25 cellular contexts compared by ENCODE assay signal in genomic region chr17:50636804-50637195, GRCh38. TPM values are rescaled to one million over a fixed set of nuclear protein-coding genes. Genes with fewer than 3 reads are reported as not detected.
DNase-seq lines count a peak whose midpoint lies in the region; ATAC-seq, FAIRE-seq and TF ChIP-seq lines count a peak whose summit lies in the region.
"Had no signal": no experiment of that assay in that cellular context is flagged by ENCODE, and none has a peak within 500 bp of the region (broad histone marks: within the 10 kb centered on the region; RNA-seq: fewer than 3 reads in every experiment).

No MANE protein-coding gene starts in this region.

- 0 out of 4 replicates have a peak overlapping the region, but pooled peaks of 1 of the 2 experiments have one; percentile 72 for H3K4me3 ChIP-seq in HCT116 (replicated peaks in 1 of 2; ENCODE audit: low read depth in 1 of 2, low read length in 2 of 2)
- H3K4me3 ChIP-seq in kidney (ENCODE audit: low read length in 2 of 2), result no peak overlapping the region
- no peak overlapping the region for H3K4me3 ChIP-seq in transverse colon
- H3K4me3 ChIP-seq in tibial artery, result no peak overlapping the region
- H3K4me3 ChIP-seq: lung, testis had no signal

- H3K27me3 ChIP-seq in HCT116 (ENCODE audit: insufficient read depth, low read length), result no peaks in the 10 kb centered on the region
- H3K27me3 ChIP-seq in transverse colon, result peaks cover 17% of the 10 kb centered on the region
- no peaks in the 10 kb centered on the region for H3K27me3 ChIP-seq in tibial artery
- H3K27me3 ChIP-seq: testis had no signal

- TF ChIP-seq POLR2A in HCT116 (IDR thresholded peaks at IDR 0.05; ENCODE audit: borderline replicate concordance, extremely low read depth, insufficient read depth, insufficient read length), result no peak
- no peak for TF ChIP-seq POLR2A in transverse colon (IDR thresholded peaks at IDR 0.05)

- H3K9me3 ChIP-seq in HCT116 (ENCODE audit: control insufficient read depth in 1 of 2, insufficient read depth in 1 of 2, low read depth in 1 of 2, low read length in 2 of 2), result no peaks in the 10 kb centered on the region
- no peaks in the 10 kb centered on the region for H3K9me3 ChIP-seq in kidney (ENCODE audit: control insufficient read depth in 1 of 2, low read length in 2 of 2)
- no peaks in the 10 kb centered on the region for H3K9me3 ChIP-seq in transverse colon
- no peaks in the 10 kb centered on the region for H3K9me3 ChIP-seq in tibial artery
- H3K9me3 ChIP-seq: testis had no signal

- intact Hi-C loops in HCT116 (cut with micrococcal nuclease), result loop anchor here (10.0 kb wide), 1 partner anchor 228 kb away; the partner anchor contains the start of gene TOB1
- intact Hi-C loops in kidney (cut with DNase I), result loop anchor here (10.0 kb wide), 1 partner anchor 48 kb away; no protein-coding TSS in a partner anchor
- intact Hi-C loops in transverse colon (cut with DNase I; ENCODE audit: low total_unique reads), result no loop called here
- intact Hi-C loops in tibial artery (cut with DNase I; ENCODE audit: low total_unique reads), result loop anchor here (10.0 kb wide), 1 partner anchor 48 kb away; no protein-coding TSS in a partner anchor

- POLR2A ChIA-PET in HCT116 (lab: Charles Lee), result interaction anchor here (0.6 to 5.3 kb wide), 5 partner anchors 9 to 48 kb away, joined by 3 to 59 read pairs (median 6); no protein-coding TSS in a partner anchor

- in situ Hi-C loops in transverse colon (cut with MboI; ENCODE audit: low pct_ligation_motif_present in 1 of 4, low pct_unique_long_range_greater_than_20kb in 1 of 4, low sequenced_read_pairs in 3 of 4), result loop anchor here in 2 of 4 donors (10.0 kb wide), 2 partner anchors 58 to 82 kb away; no protein-coding TSS in a partner anchor

- H4K20me1 ChIP-seq in HCT116 (ENCODE audit: insufficient read depth), result no peaks in the 10 kb centered on the region

- no peak overlapping the region for H2AFZ ChIP-seq in HCT116 (ENCODE audit: low read depth, low read length, poor library complexity, severe bottlenecking)

- BruUV-seq in HCT116 (replicated peaks; lab: Mats Ljungman, UMichigan), result no TSS peak

- peak overlapping the region; percentile 95 for H3K27ac ChIP-seq in HCT116 (ENCODE audit: low read depth, low read length)
- H3K27ac ChIP-seq in VCaP, result peak overlapping the region; percentile 86; the same call in 1 of the 2 replicates
- H3K27ac ChIP-seq in kidney (ENCODE audit: low read depth in 2 of 2, low read length in 2 of 2), result no peak overlapping the region
- peak overlapping the region; percentile 85 to 92 (median 90) for H3K27ac ChIP-seq in transverse colon
- H3K27ac ChIP-seq in tibial artery, result no peak overlapping the region
- H3K27ac ChIP-seq: testis had no signal

- ATAC-seq in HCT116, result no peak

- H3K4me1 ChIP-seq in HCT116 (ENCODE audit: control insufficient read depth in 1 of 2, insufficient read depth in 2 of 2, low read length in 2 of 2), result peaks cover 70 to 95% of the 10 kb centered on the region in 2 experiments
- H3K4me1 ChIP-seq in kidney (ENCODE audit: control insufficient read depth in 1 of 2, insufficient read depth in 1 of 2, low read depth in 1 of 2, low read length in 2 of 2), result peaks cover 17 to 30% of the 10 kb centered on the region in 2 donors
- peaks cover 20 to 74% (median 55%) of the 10 kb centered on the region in 4 donors for H3K4me1 ChIP-seq in transverse colon
- peaks cover 0 to 75% (median 60%) of the 10 kb centered on the region in 4 donors for H3K4me1 ChIP-seq in tibial artery

- CTCF ChIA-PET in HCT116 (lab: Charles Lee), result interaction anchor here (3.0 to 5.1 kb wide), 3 partner anchors 9 to 24 kb away, joined by 12 to 34 read pairs (median 25); no protein-coding TSS in a partner anchor

- DNase-seq in HCT116 (ENCODE audit: low read depth, low spot score), result no peak
- DNase-seq in kidney, result peak; percentile 65
- no peak for DNase-seq in transverse colon
- DNase-seq in Ammon's horn (ENCODE audit: low spot score), result no peak
- DNase-seq in tibial artery, result no peak
- no peak for DNase-seq in NCI-H1417 treated with DMSO at 0.1 percent for 48 hours (lab: John Stamatoyannopoulos, UW)
- DNase-seq: activated CD8-positive, alpha-beta memory T cell treated with anti-CD3 and anti-CD28 coated beads for 24 hours; activated gamma-delta T cell treated with Interleukin-2 at 50 U/mL for 16 hours; activated T-cell treated with anti-CD3 and anti-CD28 coated beads, Interleukin-2, amount 50 U/mL, for 24 hours; amniotic stem cell; COR-L47; DMS79 treated with DMSO at 0.1 percent for 48 hours; endodermal cell; NCI-H1417; nucleus accumbens; stimulated activated CD4-positive, alpha-beta T cell treated with anti-CD3 and anti-CD28 coated beads, Interleukin-2, amount 100 ng/mL, for 48 hours; stimulated activated naive CD4-positive, alpha-beta T cell; testis had no signal

- no peak for TF ChIP-seq EP300 in transverse colon (IDR thresholded peaks at IDR 0.05; ENCODE audit: low read depth)

- 80% methylated on average over 7 of the region's 7 CpGs; no CpG with 5 or more reads in 1 of the 2 donors for WGBS in transverse colon (ENCODE audit: low coverage in 1 of 2), 2 donors

- no peak for FAIRE-seq in kidney (lab: Jason Lieb, UNC)
- FAIRE-seq: bronchial epithelial cell, colon, islet of Langerhans had no signal

- TF ChIP-seq CTCF in HCT116 (IDR thresholded peaks at IDR 0.05 in 2 of 3, conservative IDR thresholded peaks at IDR 0.05 in 1 of 3; ENCODE audit: borderline replicate concordance in 1 of 3, insufficient read depth in 1 of 3, low read depth in 2 of 3, low read length in 2 of 3) (no peak), VCaP (conservative IDR thresholded peaks at IDR 0.05) (no peak), kidney (IDR thresholded peaks at IDR 0.05; ENCODE audit: borderline replicate concordance, extremely low read depth, insufficient read depth) (no peak), transverse colon (IDR thresholded peaks at IDR 0.05) (no peak), tibial artery (IDR thresholded peaks at IDR 0.05) (no peak)

- H3K9ac ChIP-seq in HCT116 (ENCODE audit: low read length) (peak overlapping the region; percentile 81), kidney (ENCODE audit: low read length in 2 of 2) (no peak overlapping the region)

- H3K9me2 ChIP-seq in HCT116 (ENCODE audit: insufficient read depth), result no peaks in the 10 kb centered on the region

- H3K79me2 ChIP-seq in HCT116 (ENCODE audit: insufficient read depth, low read length), result peaks cover 38% of the 10 kb centered on the region

- H3K36me3 ChIP-seq in HCT116 (ENCODE audit: control insufficient read depth in 1 of 2, insufficient read depth in 2 of 2, low read length in 2 of 2) (no peaks in the 10 kb centered on the region), kidney (ENCODE audit: control insufficient read depth in 1 of 2, insufficient read depth in 2 of 2, low read length in 2 of 2) (no peaks in the 10 kb centered on the region), transverse colon (no peaks in the 10 kb centered on the region), tibial artery (no peaks in the 10 kb centered on the region)

- no peak for TF ChIP-seq RAD21 in HCT116 (IDR thresholded peaks at IDR 0.05; ENCODE audit: low read depth)

- H3K4me2 ChIP-seq in HCT116 (ENCODE audit: low read length), result peak overlapping the region; percentile 87

- RAD21 ChIA-PET in HCT116 (lab: Charles Lee; ENCODE audit: low non-redundant PET in 1 of 2, low total read pairs in 2 of 2, uncharacterized antibody in 2 of 2, unreplicated experiment in 2 of 2), result no interaction called here

TF ChIP-seq in HCT116, 20 proteins besides CTCF, POLR2A, EP300 and RAD21:
- TF ChIP-seq MAX (IDR thresholded peaks at IDR 0.05), result no peak
- no peak for TF ChIP-seq JUND (IDR thresholded peaks at IDR 0.05)
- TF ChIP-seq YY1 (IDR thresholded peaks at IDR 0.05; ENCODE audit: extremely low read depth, insufficient replicate concordance, low read depth, low read length), result no peak
- TF ChIP-seq REST (IDR thresholded peaks at IDR 0.05; ENCODE audit: low read depth), result no peak
- no peak for TF ChIP-seq FOSL1 (IDR thresholded peaks at IDR 0.05; ENCODE audit: low read depth)
- no peak for TF ChIP-seq POLR2AphosphoS5 (IDR thresholded peaks at IDR 0.05; ENCODE audit: low read depth, low read length)
- no peak for TF ChIP-seq EGR1 (IDR thresholded peaks at IDR 0.05; ENCODE audit: low read depth)
- no peak for TF ChIP-seq EZH2phosphoT487 (IDR thresholded peaks at IDR 0.05; ENCODE audit: borderline replicate concordance)
- no peak for TF ChIP-seq ZNF274 (IDR thresholded peaks at IDR 0.05; ENCODE audit: low read depth, low read length)
- no peak for TF ChIP-seq CEBPB (IDR thresholded peaks at IDR 0.05; ENCODE audit: low read depth)
- TF ChIP-seq SIN3A (IDR thresholded peaks at IDR 0.05; ENCODE audit: low read depth), result no peak

RNA-seq across cellular contexts. Expression of gene ABCC3, which starts 2.1 kb away (rescaled TPM):
- total RNA-seq in HCT116 (2021; ENCODE audit: unreplicated experiment) (66.2 TPM), kidney (156 TPM), transverse colon (100 to 1,000 TPM; 297 to 655 (median 533) TPM)
- polyA plus RNA-seq in HCT116 (2012), result 40.1 and 55.8 TPM in 2 replicates
- polyA plus RNA-seq in kidney (ENCODE audit: insufficient read depth, low read depth, low replicate concordance), result 9.3 TPM
- total RNA-seq: OCI-LY7; T-helper 1 cell treated with Interleukin-12 subunit alpha and Interleukin-12 subunit beta and Interleukin-4 antibody, amounts not matched to agents 30 ng/mL and 1 ng/mL, for 36 hours had no signal

Comparison
In these comparisons a context has a peak if more than half of its experiments do, and no peak if none do; other contexts are left out.
1. H3K27ac ChIP-seq: peak in HCT116 (single experiment), VCaP (single experiment) and transverse colon (4 of 4); none in kidney (0 of 2) and tibial artery (0 of 2).